Comparison of ENCODE assay signal across 26 cellular contexts in the genomic region with DNA sequence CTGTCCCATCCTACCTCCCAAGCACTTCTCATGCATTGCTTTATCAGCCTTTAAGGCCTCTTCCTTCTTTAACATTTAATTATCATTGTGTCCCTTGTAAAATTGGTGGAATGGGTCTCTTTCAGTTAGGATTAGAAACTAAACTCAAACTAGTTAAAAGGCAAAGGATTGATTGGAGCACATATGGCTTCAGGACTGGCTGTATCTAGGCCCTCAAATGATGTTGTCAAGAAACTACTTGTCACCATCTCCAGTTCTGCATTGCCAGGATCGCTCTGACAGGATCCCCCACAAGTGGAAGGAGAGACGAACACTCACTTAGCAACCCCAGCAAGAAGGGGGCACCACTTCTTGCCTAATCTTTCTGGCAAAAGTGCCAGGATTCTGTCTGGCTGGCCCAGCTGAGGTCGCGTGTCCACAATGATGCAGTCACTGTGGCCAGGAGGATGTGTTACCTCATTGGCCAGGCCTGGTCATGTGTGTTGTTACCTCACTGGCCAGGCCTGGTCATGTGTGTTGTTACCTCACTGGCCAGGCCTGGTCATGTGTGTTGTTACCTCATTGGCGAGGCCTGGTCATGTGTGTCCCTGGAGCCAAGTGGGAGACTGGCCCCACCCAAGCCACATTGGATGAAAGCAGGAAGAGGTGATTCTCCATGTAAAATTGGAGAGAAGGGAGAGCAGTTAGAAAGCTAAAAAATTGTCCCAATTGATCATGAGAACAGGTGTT. TPM values are rescaled to one million over a fixed set of nuclear protein-coding genes. Genes with fewer than 3 reads are reported as not detected.
"Had no signal": no experiment of that assay in that cellular context is flagged by ENCODE, and none has a peak within 500 bp of the region (broad histone marks: within the 10 kb centered on the region; RNA-seq: fewer than 3 reads in every experiment).

No MANE protein-coding gene starts in this region.

- H3K27ac ChIP-seq: adrenal gland, SK-N-MC, VCaP had no signal

- H3K36me3 ChIP-seq: adrenal gland had no signal

- DNase-seq: activated CD4-positive, alpha-beta memory T cell treated with anti-CD3 and anti-CD28 coated beads, Interleukin-2, amount 10 ng/mL, durations not matched to agents 7 days and 5 days; activated CD4-positive, alpha-beta T cell treated with anti-CD3 and anti-CD28 coated beads, Interleukin-2, amount 50 U/mL, for 1 hour; activated CD4-positive, CD25-positive, alpha-beta regulatory T cell; activated naive CD4-positive, alpha-beta T cell treated with anti-CD3 and anti-CD28 coated beads, Interleukin-2, amount 50 U/mL, for 16 hours; activated naive CD8-positive, alpha-beta T cell treated with anti-CD3 and anti-CD28 coated beads, Interleukin-2, amount 10 ng/mL, durations not matched to agents 7 days and 5 days; activated T-cell treated with anti-CD3 and anti-CD28 coated beads for 4 hours; activated T-cell treated with anti-CD3 and anti-CD28 coated beads, Interleukin-2, amount 50 U/mL, for 48 hours; adrenal gland; anterior cingulate cortex; cerebellar nuclear complex; NCI-H1105 treated with DMSO at 0.1 percent for 48 hours; NCI-H1436 treated with DMSO at 0.1 percent for 48 hours; NCI-H187; NCI-H2081; NCI-H510A treated with DMSO at 0.1 percent for 48 hours; NCI-H69; NK-92 treated with Interleukin-12 subunit alpha and Interleukin-12 subunit beta, amount 100 ng/mL, for 24 hours; OCI-M1; RPMI8226; T-helper 1 cell had no signal

- H3K27me3 ChIP-seq: adrenal gland had no signal

- H3K4me3 ChIP-seq: adrenal gland, SK-N-MC had no signal

- H3K9me3 ChIP-seq: adrenal gland had no signal

- H3K4me1 ChIP-seq: adrenal gland had no signal

RNA-seq across cellular contexts. Expression of gene BANF2, which starts 5.0 kb away (rescaled TPM):
- total RNA-seq: activated CD4-positive, alpha-beta memory T cell treated with anti-CD3 and anti-CD28 coated beads, Interleukin-2, amount 10 ng/mL, durations not matched to agents 7 days and 5 days; activated CD8-positive, alpha-beta memory T cell treated with anti-CD3 and anti-CD28 coated beads for 36 hours; activated naive CD8-positive, alpha-beta T cell treated with anti-CD3 and anti-CD28 coated beads, Interleukin-2, amount 10 ng/mL, durations not matched to agents 7 days and 5 days; adrenal gland; cardiac septum; Right ventricle myocardium inferior; T-helper 2 cell treated with Interferon-gamma antibody and Interleukin-4, amounts not matched to agents 100 ng/mL and 5 ng/mL, for 36 hours had no signal
- polyA plus RNA-seq: adrenal gland had no signal
